16 cellular contexts compared by ENCODE assay signal in genomic region chr22:23686416-23687024, GRCh38. TPM values are rescaled to one million over a fixed set of nuclear protein-coding genes. Genes with fewer than 3 reads are reported as not detected.
DNase-seq lines count a peak whose midpoint lies in the region; ATAC-seq and TF ChIP-seq lines count a peak whose summit lies in the region.
"Had no signal": no experiment of that assay in that cellular context is flagged by ENCODE, and none has a peak within 500 bp of the region (broad histone marks: within the 10 kb centered on the region; RNA-seq: fewer than 3 reads in every experiment).

No MANE protein-coding gene starts in this region.

- H3K27ac Mint-ChIP-seq in T-helper 2 cell treated with Interferon-gamma antibody and Interleukin-4, amounts not matched to agents 5 μg/mL and 100 μg/mL, for 36 hours, result peak overlapping the region; percentile 23
- H3K27ac Mint-ChIP-seq in T-helper 17 cell (peak overlapping the region; percentile 80), progenitor cell of endocrine pancreas (peak overlapping the region; percentile 17)
- H3K27ac Mint-ChIP-seq: HFFc6 had no signal

- no peaks in the 10 kb centered on the region for H3K9me3 ChIP-seq in T-helper 17 cell (ENCODE audit: control insufficient read depth, low read length, poor library complexity, severe bottlenecking)

- TF ChIP-seq CTCF in progenitor cell of endocrine pancreas (IDR thresholded peaks at IDR 0.05; ENCODE audit: unreplicated experiment), result no peak

- no peaks in the 10 kb centered on the region for H3K27me3 Mint-ChIP-seq in T-helper 2 cell treated with Interferon-gamma antibody and Interleukin-4, amounts not matched to agents 5 μg/mL and 100 μg/mL, for 36 hours (ENCODE audit: low read depth)
- H3K27me3 Mint-ChIP-seq in T-helper 17 cell (no peaks in the 10 kb centered on the region), progenitor cell of endocrine pancreas (no peaks in the 10 kb centered on the region)

- H3K4me3 Mint-ChIP-seq in T-helper 2 cell treated with Interferon-gamma antibody and Interleukin-4, amounts not matched to agents 5 μg/mL and 100 μg/mL, for 36 hours, result no peak overlapping the region
- no peak overlapping the region for H3K4me3 Mint-ChIP-seq in T-helper 17 cell
- H3K4me3 Mint-ChIP-seq in progenitor cell of endocrine pancreas (ENCODE audit: low read depth), result no peak overlapping the region
- H3K4me3 Mint-ChIP-seq: HFFc6 had no signal

- intact Hi-C loops in left ventricle myocardium superior (cut with micrococcal nuclease), result no loop called here

- ATAC-seq in T-helper 17 cell (no peak), left ventricle myocardium superior (peak; percentile 73), HG03469 (IDR thresholded peaks at IDR 0.05; ENCODE audit: unreplicated experiment) (no peak)
- ATAC-seq: K562 had no signal

- DNase-seq in T-helper 2 cell treated with Interferon-gamma antibody and Interleukin-4, amounts not matched to agents 5 μg/mL and 100 μg/mL, for 36 hours (ENCODE audit: low spot score), result no peak
- DNase-seq in T-helper 2 cell, result no peak
- DNase-seq in T-helper 17 cell, result no peak
- no peak for DNase-seq in left ventricle myocardium superior
- no peak for DNase-seq in progenitor cell of endocrine pancreas (ENCODE audit: low spot score, unreplicated experiment)
- no peak for DNase-seq in GOT3 (lab: John Stamatoyannopoulos, UW)
- no peak for DNase-seq in NCI-H2227 (lab: John Stamatoyannopoulos, UW; ENCODE audit: unreplicated experiment)
- DNase-seq: HFFc6, NCI-H1436 treated with DMSO at 0.1 percent for 48 hours, NCI-H2081 treated with DMSO at 0.1 percent for 48 hours, NCI-H345, NCI-H526 treated with DMSO at 0.1 percent for 48 hours, OCI-M1 had no signal

- peaks cover 7% of the 10 kb centered on the region for H3K4me1 Mint-ChIP-seq in T-helper 2 cell treated with Interferon-gamma antibody and Interleukin-4, amounts not matched to agents 5 μg/mL and 100 μg/mL, for 36 hours (ENCODE audit: low read depth)
- peaks cover 11% of the 10 kb centered on the region for H3K4me1 Mint-ChIP-seq in T-helper 17 cell
- H3K4me1 Mint-ChIP-seq in progenitor cell of endocrine pancreas (ENCODE audit: low read depth), result no peaks in the 10 kb centered on the region

- H3K36me3 Mint-ChIP-seq in T-helper 2 cell treated with Interferon-gamma antibody and Interleukin-4, amounts not matched to agents 5 μg/mL and 100 μg/mL, for 36 hours (ENCODE audit: low read depth), result peaks cover 13% of the 10 kb centered on the region
- H3K36me3 Mint-ChIP-seq in T-helper 17 cell (ENCODE audit: low read depth) (peaks cover 2% of the 10 kb centered on the region), progenitor cell of endocrine pancreas (ENCODE audit: insufficient read depth) (peaks cover 16% of the 10 kb centered on the region)

- no peaks in the 10 kb centered on the region for H3K9me3 Mint-ChIP-seq in T-helper 2 cell treated with Interferon-gamma antibody and Interleukin-4, amounts not matched to agents 5 μg/mL and 100 μg/mL, for 36 hours
- H3K9me3 Mint-ChIP-seq in progenitor cell of endocrine pancreas (ENCODE audit: low read depth), result no peaks in the 10 kb centered on the region
- H3K9me3 Mint-ChIP-seq: HFFc6 had no signal

RNA-seq across cellular contexts. Expression of gene RGL4, which starts 4.3 kb away (rescaled TPM):
- total RNA-seq in T-helper 17 cell, result 10 to 100 TPM; 16.0 to 20.2 TPM
- total RNA-seq in left ventricle myocardium superior, result not detected
- total RNA-seq in progenitor cell of endocrine pancreas, result 0.07 TPM in 1 of 2 replicates, not detected in the other
- total RNA-seq: H1, HFFc6, K562 had no signal

RNA-seq across cellular contexts. Expression of gene DRICH1, which starts 54.4 kb away (rescaled TPM):
- 1 to 10 TPM in 1 of 2 donors, under 1 TPM in 1; 0.42 to 2.5 TPM for total RNA-seq in T-helper 17 cell
- total RNA-seq in left ventricle myocardium superior, result not detected
- 8.6 and 11.1 TPM in 2 replicates for total RNA-seq in progenitor cell of endocrine pancreas

Comparison
In these comparisons a context has a peak if more than half of its experiments do, and no peak if none do; other contexts are left out.
1. H3K27ac Mint-ChIP-seq: peak in every context shown above with its lines; median percentile 80 in T-helper 17 cell; 23 in T-helper 2 cell treated with Interferon-gamma antibody and Interleukin-4, amounts not matched to agents 5 μg/mL and 100 μg/mL, for 36 hours; 17 in progenitor cell of endocrine pancreas.
2. RNA of gene RGL4, which starts 4.3 kb away (total RNA-seq): 16.0 to 20.2 TPM in T-helper 17 cell; 0.07 TPM in progenitor cell of endocrine pancreas and not detected in left ventricle myocardium superior (single experiment); every median in the first group is over 10 times any median in the second.